Comparison of ENCODE assay signal across 2 cellular contexts in the genomic region with DNA sequence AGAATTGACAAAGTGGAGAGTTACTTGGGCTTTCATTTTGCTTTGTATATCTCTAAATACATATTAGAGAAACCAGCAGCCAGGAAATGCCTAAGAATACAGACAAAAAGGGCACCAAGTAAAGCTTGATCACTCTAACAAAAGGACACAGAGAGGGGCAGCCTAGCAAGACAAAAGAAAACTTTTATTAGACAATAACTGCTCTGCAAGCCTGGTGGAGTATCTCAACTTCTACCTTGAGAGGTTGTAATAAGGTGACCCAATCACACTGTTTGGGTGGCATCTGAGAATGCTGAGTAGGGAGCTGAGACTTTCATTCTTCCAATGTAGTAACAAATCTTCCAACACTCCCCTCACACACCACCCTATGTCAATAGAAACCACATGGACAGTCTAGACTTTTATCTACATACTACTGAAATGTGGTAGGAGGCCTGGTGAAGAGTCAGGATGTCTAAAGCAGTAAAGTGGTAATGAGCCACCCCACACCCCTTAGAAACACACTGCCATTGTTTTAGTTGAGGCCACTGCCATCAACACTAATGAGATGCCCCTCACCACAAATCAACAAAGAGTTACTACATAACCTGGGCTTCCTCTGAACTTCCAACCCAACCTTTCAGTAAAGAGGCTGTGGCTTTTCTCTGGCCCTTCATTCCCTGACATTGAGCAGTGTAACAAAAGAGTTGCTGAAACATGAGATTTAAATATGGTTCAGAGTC.
A peak's percentile ranks its signal among the peaks of the same experiment; 100 is the strongest.
TF ChIP-seq lines count a peak whose summit lies in the region.

No MANE protein-coding gene starts in this region.

TF ChIP-seq in GM23338, 12 proteins besides CTCF, POLR2A, EP300 and RAD21:
- TF ChIP-seq, protein P1, sequence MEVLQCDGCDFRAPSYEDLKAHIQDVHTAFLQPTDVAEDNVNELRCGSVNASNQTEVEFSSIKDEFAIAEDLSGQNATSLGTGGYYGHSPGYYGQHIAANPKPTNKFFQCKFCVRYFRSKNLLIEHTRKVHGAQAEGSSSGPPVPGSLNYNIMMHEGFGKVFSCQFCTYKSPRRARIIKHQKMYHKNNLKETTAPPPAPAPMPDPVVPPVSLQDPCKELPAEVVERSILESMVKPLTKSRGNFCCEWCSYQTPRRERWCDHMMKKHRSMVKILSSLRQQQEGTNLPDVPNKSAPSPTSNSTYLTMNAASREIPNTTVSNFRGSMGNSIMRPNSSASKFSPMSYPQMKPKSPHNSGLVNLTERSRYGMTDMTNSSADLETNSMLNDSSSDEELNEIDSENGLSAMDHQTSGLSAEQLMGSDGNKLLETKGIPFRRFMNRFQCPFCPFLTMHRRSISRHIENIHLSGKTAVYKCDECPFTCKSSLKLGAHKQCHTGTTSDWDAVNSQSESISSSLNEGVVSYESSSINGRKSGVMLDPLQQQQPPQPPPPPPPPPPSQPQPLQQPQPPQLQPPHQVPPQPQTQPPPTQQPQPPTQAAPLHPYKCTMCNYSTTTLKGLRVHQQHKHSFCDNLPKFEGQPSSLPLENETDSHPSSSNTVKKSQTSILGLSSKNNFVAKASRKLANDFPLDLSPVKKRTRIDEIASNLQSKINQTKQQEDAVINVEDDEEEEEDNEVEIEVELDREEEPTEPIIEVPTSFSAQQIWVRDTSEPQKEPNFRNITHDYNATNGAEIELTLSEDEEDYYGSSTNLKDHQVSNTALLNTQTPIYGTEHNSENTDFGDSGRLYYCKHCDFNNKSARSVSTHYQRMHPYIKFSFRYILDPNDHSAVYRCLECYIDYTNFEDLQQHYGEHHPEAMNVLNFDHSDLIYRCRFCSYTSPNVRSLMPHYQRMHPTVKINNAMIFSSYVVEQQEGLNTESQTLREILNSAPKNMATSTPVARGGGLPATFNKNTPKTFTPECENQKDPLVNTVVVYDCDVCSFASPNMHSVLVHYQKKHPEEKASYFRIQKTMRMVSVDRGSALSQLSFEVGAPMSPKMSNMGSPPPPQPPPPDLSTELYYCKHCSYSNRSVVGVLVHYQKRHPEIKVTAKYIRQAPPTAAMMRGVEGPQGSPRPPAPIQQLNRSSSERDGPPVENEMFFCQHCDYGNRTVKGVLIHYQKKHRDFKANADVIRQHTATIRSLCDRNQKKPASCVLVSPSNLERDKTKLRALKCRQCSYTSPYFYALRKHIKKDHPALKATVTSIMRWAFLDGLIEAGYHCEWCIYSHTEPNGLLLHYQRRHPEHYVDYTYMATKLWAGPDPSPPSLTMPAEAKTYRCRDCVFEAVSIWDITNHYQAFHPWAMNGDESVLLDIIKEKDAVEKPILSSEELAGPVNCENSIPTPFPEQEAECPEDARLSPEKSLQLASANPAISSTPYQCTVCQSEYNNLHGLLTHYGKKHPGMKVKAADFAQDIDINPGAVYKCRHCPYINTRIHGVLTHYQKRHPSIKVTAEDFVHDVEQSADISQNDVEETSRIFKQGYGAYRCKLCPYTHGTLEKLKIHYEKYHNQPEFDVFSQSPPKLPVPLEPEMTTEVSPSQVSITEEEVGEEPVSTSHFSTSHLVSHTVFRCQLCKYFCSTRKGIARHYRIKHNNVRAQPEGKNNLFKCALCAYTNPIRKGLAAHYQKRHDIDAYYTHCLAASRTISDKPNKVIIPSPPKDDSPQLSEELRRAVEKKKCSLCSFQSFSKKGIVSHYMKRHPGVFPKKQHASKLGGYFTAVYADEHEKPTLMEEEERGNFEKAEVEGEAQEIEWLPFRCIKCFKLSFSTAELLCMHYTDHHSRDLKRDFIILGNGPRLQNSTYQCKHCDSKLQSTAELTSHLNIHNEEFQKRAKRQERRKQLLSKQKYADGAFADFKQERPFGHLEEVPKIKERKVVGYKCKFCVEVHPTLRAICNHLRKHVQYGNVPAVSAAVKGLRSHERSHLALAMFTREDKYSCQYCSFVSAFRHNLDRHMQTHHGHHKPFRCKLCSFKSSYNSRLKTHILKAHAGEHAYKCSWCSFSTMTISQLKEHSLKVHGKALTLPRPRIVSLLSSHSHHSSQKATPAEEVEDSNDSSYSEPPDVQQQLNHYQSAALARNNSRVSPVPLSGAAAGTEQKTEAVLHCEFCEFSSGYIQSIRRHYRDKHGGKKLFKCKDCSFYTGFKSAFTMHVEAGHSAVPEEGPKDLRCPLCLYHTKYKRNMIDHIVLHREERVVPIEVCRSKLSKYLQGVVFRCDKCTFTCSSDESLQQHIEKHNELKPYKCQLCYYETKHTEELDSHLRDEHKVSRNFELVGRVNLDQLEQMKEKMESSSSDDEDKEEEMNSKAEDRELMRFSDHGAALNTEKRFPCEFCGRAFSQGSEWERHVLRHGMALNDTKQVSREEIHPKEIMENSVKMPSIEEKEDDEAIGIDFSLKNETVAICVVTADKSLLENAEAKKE (CRISPR knock-in tag; IDR thresholded peaks at IDR 0.05) = 0 out of 2 replicates have a peak, but pooled peaks have one; percentile 50
- no peak for TF ChIP-seq EZH2 (IDR thresholded peaks at IDR 0.05; ENCODE audit: low read depth, unreplicated experiment)

TF ChIP-seq in WTC11, 78 proteins besides CTCF, POLR2A, EP300 and RAD21:
- TF ChIP-seq, protein P2, sequence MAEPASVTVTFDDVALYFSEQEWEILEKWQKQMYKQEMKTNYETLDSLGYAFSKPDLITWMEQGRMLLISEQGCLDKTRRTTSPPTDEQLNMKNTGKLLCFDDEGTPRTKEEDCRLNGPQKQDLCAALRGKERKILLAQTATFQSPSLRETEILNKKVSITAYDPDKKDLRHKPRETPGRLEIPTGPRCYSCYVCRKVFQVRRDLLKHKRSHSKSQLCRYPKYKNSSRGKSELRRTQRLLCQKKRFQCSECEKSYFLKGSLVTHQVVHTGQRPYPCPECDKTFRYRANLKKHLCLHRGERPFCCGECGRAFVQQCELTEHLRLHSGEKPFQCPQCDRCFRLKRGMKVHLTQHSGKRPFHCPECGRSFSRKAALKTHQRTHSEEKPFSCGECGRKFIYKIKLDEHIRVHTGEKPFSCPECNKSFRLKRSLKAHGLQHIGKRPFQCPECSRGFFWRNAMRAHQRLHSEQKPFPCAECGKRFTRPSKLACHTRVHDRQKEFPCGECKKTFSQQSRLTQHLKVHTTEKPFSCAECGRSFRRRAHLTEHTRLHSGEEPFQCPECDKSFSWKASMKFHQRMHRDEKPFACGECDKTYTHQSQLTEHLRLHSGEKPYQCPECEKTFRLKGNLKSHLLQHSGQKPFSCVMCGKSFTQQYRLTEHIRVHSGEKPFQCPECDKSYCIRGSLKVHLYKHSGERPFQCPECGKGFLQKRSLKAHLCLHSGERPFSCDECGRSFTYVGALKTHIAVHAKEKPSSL (CRISPR knock-in tag; conservative IDR thresholded peaks at IDR 0.05) = 0 out of 2 replicates have a peak, but pooled peaks have one; percentile 55
- no peak for TF ChIP-seq NFATC4 (CRISPR knock-in tag; IDR thresholded peaks at IDR 0.05)
- TF ChIP-seq, protein P3, sequence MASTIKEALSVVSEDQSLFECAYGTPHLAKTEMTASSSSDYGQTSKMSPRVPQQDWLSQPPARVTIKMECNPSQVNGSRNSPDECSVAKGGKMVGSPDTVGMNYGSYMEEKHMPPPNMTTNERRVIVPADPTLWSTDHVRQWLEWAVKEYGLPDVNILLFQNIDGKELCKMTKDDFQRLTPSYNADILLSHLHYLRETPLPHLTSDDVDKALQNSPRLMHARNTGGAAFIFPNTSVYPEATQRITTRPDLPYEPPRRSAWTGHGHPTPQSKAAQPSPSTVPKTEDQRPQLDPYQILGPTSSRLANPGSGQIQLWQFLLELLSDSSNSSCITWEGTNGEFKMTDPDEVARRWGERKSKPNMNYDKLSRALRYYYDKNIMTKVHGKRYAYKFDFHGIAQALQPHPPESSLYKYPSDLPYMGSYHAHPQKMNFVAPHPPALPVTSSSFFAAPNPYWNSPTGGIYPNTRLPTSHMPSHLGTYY (CRISPR knock-in tag; IDR thresholded peaks at IDR 0.05) = no peak
- TF ChIP-seq TP53 (CRISPR knock-in tag; IDR thresholded peaks at IDR 0.05) = no peak
- no peak for TF ChIP-seq GTF2I (CRISPR knock-in tag; conservative IDR thresholded peaks at IDR 0.05)
- TF ChIP-seq ZBTB21 (CRISPR knock-in tag; IDR thresholded peaks at IDR 0.05; ENCODE audit: borderline replicate concordance) = no peak
- no peak for TF ChIP-seq ELF4 (CRISPR knock-in tag; IDR thresholded peaks at IDR 0.05; ENCODE audit: low read depth)
- no peak for TF ChIP-seq TEAD1 (CRISPR knock-in tag; IDR thresholded peaks at IDR 0.05)
TF ChIP-seq in WTC11: peak in this region for 1.
